28 cellular contexts compared by ENCODE assay signal in genomic region chrX:45731448-45731847, GRCh38.
"Had no signal": no experiment of that assay in that cellular context is flagged by ENCODE, and none has a peak within 500 bp of the region (broad histone marks: within the 10 kb centered on the region; RNA-seq: fewer than 3 reads in every experiment).

No MANE protein-coding gene starts in this region.

- H3K9me3 ChIP-seq: ovary, psoas muscle, right lobe of liver, sigmoid colon, stomach, thoracic aorta, thyroid gland, tibial nerve, upper lobe of left lung, uterus had no signal

- H3K27ac Mint-ChIP-seq: naive thymus-derived CD8-positive, alpha-beta T cell; natural killer cell treated with Interleukin-12 subunit alpha and Interleukin-12 subunit beta and Interleukin-15 and Interleukin-18, amount 100 ng/mL, for 72 hours; neural progenitor cell; progenitor cell of endocrine pancreas; stimulated activated effector memory CD8-positive, alpha-beta T cell treated with anti-CD3 and anti-CD28 coated beads, Interleukin-12 subunit alpha, Interleukin-12 subunit beta, amount 100 ng/mL, for 72 hours; stimulated activated naive B cell treated with anti-CD40 and anti-IgM and Interleukin-4, amounts not matched to agents 10 μg/mL and 1 μg/mL and 100 μg/mL, for 72 hours; stimulated activated naive CD8-positive, alpha-beta T cell treated with anti-CD3 and anti-CD28 coated beads, Interleukin-15, Interleukin-2, amounts not matched to agents 100 ng/mL and 50 ng/mL, for 24 hours had no signal

- H3K4me2 ChIP-seq: neural progenitor cell had no signal

- ATAC-seq: naive thymus-derived CD8-positive, alpha-beta T cell; natural killer cell treated with Interleukin-12 subunit alpha and Interleukin-12 subunit beta and Interleukin-15 and Interleukin-18, amount 100 ng/mL, for 72 hours; psoas muscle; right cardiac atrium; right lobe of liver; stimulated activated effector memory CD8-positive, alpha-beta T cell treated with anti-CD3 and anti-CD28 coated beads, Interleukin-12 subunit alpha, Interleukin-12 subunit beta, amount 100 ng/mL, for 72 hours; stimulated activated naive B cell treated with anti-CD40 and anti-IgM and Interleukin-4, amounts not matched to agents 10 μg/mL and 1 μg/mL and 100 μg/mL, for 72 hours had no signal

- H3K27me3 ChIP-seq: neural progenitor cell, ovary, right lobe of liver, sigmoid colon, stomach, thyroid gland, tibial nerve, upper lobe of left lung had no signal

- FAIRE-seq: small intestine had no signal

- H3K4me1 ChIP-seq: neural progenitor cell, parathyroid adenoma, psoas muscle, right lobe of liver, sigmoid colon, stomach, thyroid gland, tibial nerve, upper lobe of left lung, uterus had no signal

- H3K36me3 Mint-ChIP-seq: naive thymus-derived CD8-positive, alpha-beta T cell; neural progenitor cell; stimulated activated effector memory CD8-positive, alpha-beta T cell treated with anti-CD3 and anti-CD28 coated beads, Interleukin-12 subunit alpha, Interleukin-12 subunit beta, amount 100 ng/mL, for 72 hours had no signal

- H3K4me3 Mint-ChIP-seq: naive thymus-derived CD8-positive, alpha-beta T cell; natural killer cell treated with Interleukin-12 subunit alpha and Interleukin-12 subunit beta and Interleukin-15 and Interleukin-18, amount 100 ng/mL, for 72 hours; neural progenitor cell; stimulated activated effector memory CD8-positive, alpha-beta T cell treated with anti-CD3 and anti-CD28 coated beads, Interleukin-12 subunit alpha, Interleukin-12 subunit beta, amount 100 ng/mL, for 72 hours; stimulated activated naive B cell treated with anti-CD40 and anti-IgM and Interleukin-4, amounts not matched to agents 10 μg/mL and 1 μg/mL and 100 μg/mL, for 72 hours; stimulated activated naive CD8-positive, alpha-beta T cell treated with anti-CD3 and anti-CD28 coated beads, Interleukin-15, Interleukin-2, amounts not matched to agents 100 ng/mL and 50 ng/mL, for 24 hours had no signal

- H3K9me3 Mint-ChIP-seq: naive thymus-derived CD8-positive, alpha-beta T cell had no signal

- H3K4me1 Mint-ChIP-seq: naive thymus-derived CD8-positive, alpha-beta T cell; neural progenitor cell; stimulated activated naive B cell treated with anti-CD40 and anti-IgM and Interleukin-4, amounts not matched to agents 10 μg/mL and 1 μg/mL and 100 μg/mL, for 72 hours had no signal

- H3K9ac ChIP-seq: neural progenitor cell, parathyroid adenoma had no signal

- H3K79me2 ChIP-seq: parathyroid adenoma had no signal

- H3K27ac ChIP-seq: neural progenitor cell, ovary, parathyroid adenoma, psoas muscle, right lobe of liver, sigmoid colon, stomach, thoracic aorta, thyroid gland, tibial nerve, upper lobe of left lung, uterus had no signal

- DNase-seq: naive thymus-derived CD8-positive, alpha-beta T cell; occipital lobe; ovary; posterior cingulate gyrus; psoas muscle; right cardiac atrium; right lobe of liver; sigmoid colon; small intestine; stimulated activated CD4-positive, alpha-beta T cell treated with anti-CD3 and anti-CD28 coated beads, Interleukin-15, amount 100 ng/mL, for 24 hours; stimulated activated CD4-positive, alpha-beta T cell treated with anti-CD3 and anti-CD28 coated beads, Interleukin-2, amount 100 ng/mL, for 24 hours; stimulated activated CD4-positive, alpha-beta T cell treated with anti-CD3 and anti-CD28 coated beads, Interleukin-2, amount 100 ng/mL, for 48 hours; stimulated activated CD4-positive, alpha-beta T cell treated with anti-CD3 and anti-CD28 coated beads, Interleukin-4, amount 100 ng/mL, for 24 hours; stimulated activated naive B cell treated with anti-CD40 and anti-IgM and Interleukin-4, amounts not matched to agents 10 μg/mL and 1 μg/mL and 100 μg/mL, for 72 hours; stimulated activated naive CD4-positive, alpha-beta T cell treated with Interleukin-2 at 50 U/mL for 16 hours; stomach; thyroid gland; trophoblast cell; upper lobe of left lung; uterus had no signal

- H2AFZ ChIP-seq: neural progenitor cell, parathyroid adenoma had no signal

- H3K36me3 ChIP-seq: neural progenitor cell, ovary, right lobe of liver, sigmoid colon, stomach, thoracic aorta, thyroid gland, tibial nerve, upper lobe of left lung, uterus had no signal

- H3K27me3 Mint-ChIP-seq: progenitor cell of endocrine pancreas; stimulated activated naive CD8-positive, alpha-beta T cell treated with anti-CD3 and anti-CD28 coated beads, Interleukin-15, Interleukin-2, amounts not matched to agents 100 ng/mL and 50 ng/mL, for 24 hours had no signal

- H3K4me3 ChIP-seq: neural progenitor cell, ovary, psoas muscle, right lobe of liver, sigmoid colon, stomach, thoracic aorta, thyroid gland, tibial nerve, upper lobe of left lung, uterus had no signal
